Comparison of ENCODE assay signal across 1 cellular context in the genomic region with DNA sequence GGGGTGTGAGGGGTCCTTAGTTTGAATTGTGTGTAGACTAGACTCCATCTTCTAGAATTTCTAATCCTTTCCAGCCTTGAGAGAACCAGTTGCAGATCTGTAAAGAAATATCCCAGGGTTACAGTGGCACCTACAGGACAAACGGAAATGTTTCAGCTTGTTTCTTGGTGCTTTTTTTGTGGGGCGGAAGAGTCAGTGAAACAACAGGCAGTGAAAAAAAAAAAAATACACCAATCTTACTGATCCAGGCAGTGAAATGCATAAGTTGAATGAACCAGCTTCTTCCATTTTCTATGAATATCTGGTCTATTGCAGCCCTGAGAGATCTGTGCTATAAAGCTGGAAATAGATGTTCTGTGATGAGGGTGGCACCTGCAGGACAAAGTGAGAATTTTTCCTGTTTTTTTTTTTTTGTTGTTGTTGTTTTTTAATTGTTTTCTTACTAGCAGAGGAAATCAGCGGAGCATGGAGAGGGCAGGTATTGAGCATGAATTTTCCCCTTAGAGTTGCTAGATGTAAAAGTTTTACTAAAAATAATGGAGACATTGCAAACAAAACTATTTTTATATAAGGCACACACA.
TF ChIP-seq lines count a peak whose summit lies in the region.

No MANE protein-coding gene starts in this region.

TF ChIP-seq in HEK293, 187 proteins besides CTCF, POLR2A, EP300 and RAD21 (continued from another document and continues in another):
- TF ChIP-seq, protein P1, sequence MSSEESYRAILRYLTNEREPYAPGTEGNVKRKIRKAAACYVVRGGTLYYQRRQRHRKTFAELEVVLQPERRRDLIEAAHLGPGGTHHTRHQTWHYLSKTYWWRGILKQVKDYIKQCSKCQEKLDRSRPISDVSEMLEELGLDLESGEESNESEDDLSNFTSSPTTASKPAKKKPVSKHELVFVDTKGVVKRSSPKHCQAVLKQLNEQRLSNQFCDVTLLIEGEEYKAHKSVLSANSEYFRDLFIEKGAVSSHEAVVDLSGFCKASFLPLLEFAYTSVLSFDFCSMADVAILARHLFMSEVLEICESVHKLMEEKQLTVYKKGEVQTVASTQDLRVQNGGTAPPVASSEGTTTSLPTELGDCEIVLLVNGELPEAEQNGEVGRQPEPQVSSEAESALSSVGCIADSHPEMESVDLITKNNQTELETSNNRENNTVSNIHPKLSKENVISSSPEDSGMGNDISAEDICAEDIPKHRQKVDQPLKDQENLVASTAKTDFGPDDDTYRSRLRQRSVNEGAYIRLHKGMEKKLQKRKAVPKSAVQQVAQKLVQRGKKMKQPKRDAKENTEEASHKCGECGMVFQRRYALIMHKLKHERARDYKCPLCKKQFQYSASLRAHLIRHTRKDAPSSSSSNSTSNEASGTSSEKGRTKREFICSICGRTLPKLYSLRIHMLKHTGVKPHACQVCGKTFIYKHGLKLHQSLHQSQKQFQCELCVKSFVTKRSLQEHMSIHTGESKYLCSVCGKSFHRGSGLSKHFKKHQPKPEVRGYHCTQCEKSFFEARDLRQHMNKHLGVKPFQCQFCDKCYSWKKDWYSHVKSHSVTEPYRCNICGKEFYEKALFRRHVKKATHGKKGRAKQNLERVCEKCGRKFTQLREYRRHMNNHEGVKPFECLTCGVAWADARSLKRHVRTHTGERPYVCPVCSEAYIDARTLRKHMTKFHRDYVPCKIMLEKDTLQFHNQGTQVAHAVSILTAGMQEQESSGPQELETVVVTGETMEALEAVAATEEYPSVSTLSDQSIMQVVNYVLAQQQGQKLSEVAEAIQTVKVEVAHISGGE (tag by site-specific recombination; conservative IDR thresholded peaks at IDR 0.05; ENCODE audit: low read depth), result no peak
- TF ChIP-seq, protein P2, sequence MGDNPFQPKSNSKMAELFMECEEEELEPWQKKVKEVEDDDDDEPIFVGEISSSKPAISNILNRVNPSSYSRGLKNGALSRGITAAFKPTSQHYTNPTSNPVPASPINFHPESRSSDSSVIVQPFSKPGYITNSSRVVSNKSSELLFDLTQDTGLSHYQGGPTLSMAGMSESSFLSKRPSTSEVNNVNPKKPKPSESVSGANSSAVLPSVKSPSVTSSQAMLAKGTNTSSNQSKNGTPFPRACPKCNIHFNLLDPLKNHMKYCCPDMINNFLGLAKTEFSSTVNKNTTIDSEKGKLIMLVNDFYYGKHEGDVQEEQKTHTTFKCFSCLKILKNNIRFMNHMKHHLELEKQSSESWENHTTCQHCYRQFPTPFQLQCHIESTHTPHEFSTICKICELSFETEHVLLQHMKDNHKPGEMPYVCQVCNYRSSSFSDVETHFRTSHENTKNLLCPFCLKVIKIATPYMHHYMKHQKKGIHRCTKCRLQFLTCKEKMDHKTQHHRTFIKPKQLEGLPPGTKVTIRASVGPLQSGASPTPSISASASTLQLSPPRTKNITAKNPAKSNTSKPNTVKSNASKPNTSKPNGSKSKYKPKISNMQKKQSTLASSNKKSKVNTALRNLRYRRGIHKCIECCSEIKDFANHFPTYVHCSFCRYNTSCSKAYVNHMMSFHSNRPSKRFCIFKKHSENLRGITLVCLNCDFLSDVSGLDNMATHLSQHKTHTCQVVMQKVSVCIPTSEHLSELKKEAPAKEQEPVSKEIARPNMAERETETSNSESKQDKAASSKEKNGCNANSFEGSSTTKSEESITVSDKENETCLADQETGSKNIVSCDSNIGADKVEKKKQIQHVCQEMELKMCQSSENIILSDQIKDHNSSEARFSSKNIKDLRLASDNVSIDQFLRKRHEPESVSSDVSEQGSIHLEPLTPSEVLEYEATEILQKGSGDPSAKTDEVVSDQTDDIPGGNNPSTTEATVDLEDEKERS (tag by site-specific recombination; IDR thresholded peaks at IDR 0.05), result no peak
- TF ChIP-seq, protein P3, sequence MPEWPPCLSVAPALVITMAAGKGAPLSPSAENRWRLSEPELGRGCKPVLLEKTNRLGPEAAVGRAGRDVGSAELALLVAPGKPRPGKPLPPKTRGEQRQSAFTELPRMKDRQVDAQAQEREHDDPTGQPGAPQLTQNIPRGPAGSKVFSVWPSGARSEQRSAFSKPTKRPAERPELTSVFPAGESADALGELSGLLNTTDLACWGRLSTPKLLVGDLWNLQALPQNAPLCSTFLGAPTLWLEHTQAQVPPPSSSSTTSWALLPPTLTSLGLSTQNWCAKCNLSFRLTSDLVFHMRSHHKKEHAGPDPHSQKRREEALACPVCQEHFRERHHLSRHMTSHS (tag by site-specific recombination; IDR thresholded peaks at IDR 0.05), result no peak
- TF ChIP-seq ZNF664 (tag by site-specific recombination; IDR thresholded peaks at IDR 0.05) (no peak), ZNF184 (tag by site-specific recombination; IDR thresholded peaks at IDR 0.05) (no peak), ZNF830 (tag by site-specific recombination; IDR thresholded peaks at IDR 0.05; ENCODE audit: low read depth) (no peak), ZNF211 (tag by site-specific recombination; IDR thresholded peaks at IDR 0.05; ENCODE audit: low read depth) (no peak), ZBTB48 (tag by site-specific recombination; IDR thresholded peaks at IDR 0.05) (no peak), ZSCAN16 (tag by site-specific recombination; IDR thresholded peaks at IDR 0.05) (no peak), SP2 (tag by site-specific recombination; IDR thresholded peaks at IDR 0.05) (no peak), ZNF19 (tag by site-specific recombination; IDR thresholded peaks at IDR 0.05; ENCODE audit: low read depth) (no peak), SETDB1 (IDR thresholded peaks at IDR 0.05; ENCODE audit: insufficient read length, low read length) (no peak), SP7 (tag by site-specific recombination; IDR thresholded peaks at IDR 0.05) (no peak), REPIN1 (tag by site-specific recombination; IDR thresholded peaks at IDR 0.05; ENCODE audit: low read depth) (no peak), ZNF391 (tag by site-specific recombination; IDR thresholded peaks at IDR 0.05; ENCODE audit: borderline replicate concordance, low read depth) (no peak), ZBTB8A (tag by site-specific recombination; IDR thresholded peaks at IDR 0.05) (no peak), ZBTB20 (tag by site-specific recombination; IDR thresholded peaks at IDR 0.05) (no peak), ZNF37A (tag by site-specific recombination; IDR thresholded peaks at IDR 0.05) (no peak), ZNF785 (tag by site-specific recombination; IDR thresholded peaks at IDR 0.05) (no peak), ZNF239 (tag by site-specific recombination; IDR thresholded peaks at IDR 0.05) (no peak), ZFP69B (tag by site-specific recombination; IDR thresholded peaks at IDR 0.05) (no peak), ZNF776 (tag by site-specific recombination; IDR thresholded peaks at IDR 0.05; ENCODE audit: borderline replicate concordance) (no peak), TRIM28 (IDR thresholded peaks at IDR 0.05; ENCODE audit: borderline replicate concordance, low read length) (no peak), ZFHX2 (tag by site-specific recombination; conservative IDR thresholded peaks at IDR 0.05) (no peak), ZNF660 (tag by site-specific recombination; IDR thresholded peaks at IDR 0.05) (0 out of 2 replicates have a peak, but pooled peaks have one; percentile 14), SP3 (tag by site-specific recombination; IDR thresholded peaks at IDR 0.05) (no peak), ZNF426 (tag by site-specific recombination; IDR thresholded peaks at IDR 0.05) (no peak), ZSCAN30 (tag by site-specific recombination; IDR thresholded peaks at IDR 0.05) (no peak)
- TF ChIP-seq, protein P4, sequence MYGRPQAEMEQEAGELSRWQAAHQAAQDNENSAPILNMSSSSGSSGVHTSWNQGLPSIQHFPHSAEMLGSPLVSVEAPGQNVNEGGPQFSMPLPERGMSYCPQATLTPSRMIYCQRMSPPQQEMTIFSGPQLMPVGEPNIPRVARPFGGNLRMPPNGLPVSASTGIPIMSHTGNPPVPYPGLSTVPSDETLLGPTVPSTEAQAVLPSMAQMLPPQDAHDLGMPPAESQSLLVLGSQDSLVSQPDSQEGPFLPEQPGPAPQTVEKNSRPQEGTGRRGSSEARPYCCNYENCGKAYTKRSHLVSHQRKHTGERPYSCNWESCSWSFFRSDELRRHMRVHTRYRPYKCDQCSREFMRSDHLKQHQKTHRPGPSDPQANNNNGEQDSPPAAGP (tag by site-specific recombination; IDR thresholded peaks at IDR 0.05), result no peak
- TF ChIP-seq, protein P5, sequence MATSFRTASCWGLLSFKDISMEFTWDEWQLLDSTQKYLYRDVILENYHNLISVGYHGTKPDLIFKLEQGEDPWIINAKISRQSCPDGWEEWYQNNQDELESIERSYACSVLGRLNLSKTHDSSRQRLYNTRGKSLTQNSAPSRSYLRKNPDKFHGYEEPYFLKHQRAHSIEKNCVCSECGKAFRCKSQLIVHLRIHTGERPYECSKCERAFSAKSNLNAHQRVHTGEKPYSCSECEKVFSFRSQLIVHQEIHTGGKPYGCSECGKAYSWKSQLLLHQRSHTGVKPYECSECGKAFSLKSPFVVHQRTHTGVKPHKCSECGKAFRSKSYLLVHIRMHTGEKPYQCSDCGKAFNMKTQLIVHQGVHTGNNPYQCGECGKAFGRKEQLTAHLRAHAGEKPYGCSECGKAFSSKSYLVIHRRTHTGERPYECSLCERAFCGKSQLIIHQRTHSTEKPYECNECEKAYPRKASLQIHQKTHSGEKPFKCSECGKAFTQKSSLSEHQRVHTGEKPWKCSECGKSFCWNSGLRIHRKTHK (tag by site-specific recombination; IDR thresholded peaks at IDR 0.05), result no peak
- TF ChIP-seq, protein P6, sequence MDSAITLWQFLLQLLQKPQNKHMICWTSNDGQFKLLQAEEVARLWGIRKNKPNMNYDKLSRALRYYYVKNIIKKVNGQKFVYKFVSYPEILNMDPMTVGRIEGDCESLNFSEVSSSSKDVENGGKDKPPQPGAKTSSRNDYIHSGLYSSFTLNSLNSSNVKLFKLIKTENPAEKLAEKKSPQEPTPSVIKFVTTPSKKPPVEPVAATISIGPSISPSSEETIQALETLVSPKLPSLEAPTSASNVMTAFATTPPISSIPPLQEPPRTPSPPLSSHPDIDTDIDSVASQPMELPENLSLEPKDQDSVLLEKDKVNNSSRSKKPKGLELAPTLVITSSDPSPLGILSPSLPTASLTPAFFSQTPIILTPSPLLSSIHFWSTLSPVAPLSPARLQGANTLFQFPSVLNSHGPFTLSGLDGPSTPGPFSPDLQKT (IDR thresholded peaks at IDR 0.05; ENCODE audit: borderline replicate concordance, low read depth, low read length), result no peak
- TF ChIP-seq, protein P7, sequence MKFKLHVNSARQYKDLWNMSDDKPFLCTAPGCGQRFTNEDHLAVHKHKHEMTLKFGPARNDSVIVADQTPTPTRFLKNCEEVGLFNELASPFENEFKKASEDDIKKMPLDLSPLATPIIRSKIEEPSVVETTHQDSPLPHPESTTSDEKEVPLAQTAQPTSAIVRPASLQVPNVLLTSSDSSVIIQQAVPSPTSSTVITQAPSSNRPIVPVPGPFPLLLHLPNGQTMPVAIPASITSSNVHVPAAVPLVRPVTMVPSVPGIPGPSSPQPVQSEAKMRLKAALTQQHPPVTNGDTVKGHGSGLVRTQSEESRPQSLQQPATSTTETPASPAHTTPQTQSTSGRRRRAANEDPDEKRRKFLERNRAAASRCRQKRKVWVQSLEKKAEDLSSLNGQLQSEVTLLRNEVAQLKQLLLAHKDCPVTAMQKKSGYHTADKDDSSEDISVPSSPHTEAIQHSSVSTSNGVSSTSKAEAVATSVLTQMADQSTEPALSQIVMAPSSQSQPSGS (tag by site-specific recombination; IDR thresholded peaks at IDR 0.05; ENCODE audit: low read depth), result no peak
- TF ChIP-seq, protein P8, sequence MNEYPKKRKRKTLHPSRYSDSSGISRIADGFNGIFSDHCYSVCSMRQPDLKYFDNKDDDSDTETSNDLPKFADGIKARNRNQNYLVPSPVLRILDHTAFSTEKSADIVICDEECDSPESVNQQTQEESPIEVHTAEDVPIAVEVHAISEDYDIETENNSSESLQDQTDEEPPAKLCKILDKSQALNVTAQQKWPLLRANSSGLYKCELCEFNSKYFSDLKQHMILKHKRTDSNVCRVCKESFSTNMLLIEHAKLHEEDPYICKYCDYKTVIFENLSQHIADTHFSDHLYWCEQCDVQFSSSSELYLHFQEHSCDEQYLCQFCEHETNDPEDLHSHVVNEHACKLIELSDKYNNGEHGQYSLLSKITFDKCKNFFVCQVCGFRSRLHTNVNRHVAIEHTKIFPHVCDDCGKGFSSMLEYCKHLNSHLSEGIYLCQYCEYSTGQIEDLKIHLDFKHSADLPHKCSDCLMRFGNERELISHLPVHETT (tag by site-specific recombination; IDR thresholded peaks at IDR 0.05), result no peak
- TF ChIP-seq, protein P9, sequence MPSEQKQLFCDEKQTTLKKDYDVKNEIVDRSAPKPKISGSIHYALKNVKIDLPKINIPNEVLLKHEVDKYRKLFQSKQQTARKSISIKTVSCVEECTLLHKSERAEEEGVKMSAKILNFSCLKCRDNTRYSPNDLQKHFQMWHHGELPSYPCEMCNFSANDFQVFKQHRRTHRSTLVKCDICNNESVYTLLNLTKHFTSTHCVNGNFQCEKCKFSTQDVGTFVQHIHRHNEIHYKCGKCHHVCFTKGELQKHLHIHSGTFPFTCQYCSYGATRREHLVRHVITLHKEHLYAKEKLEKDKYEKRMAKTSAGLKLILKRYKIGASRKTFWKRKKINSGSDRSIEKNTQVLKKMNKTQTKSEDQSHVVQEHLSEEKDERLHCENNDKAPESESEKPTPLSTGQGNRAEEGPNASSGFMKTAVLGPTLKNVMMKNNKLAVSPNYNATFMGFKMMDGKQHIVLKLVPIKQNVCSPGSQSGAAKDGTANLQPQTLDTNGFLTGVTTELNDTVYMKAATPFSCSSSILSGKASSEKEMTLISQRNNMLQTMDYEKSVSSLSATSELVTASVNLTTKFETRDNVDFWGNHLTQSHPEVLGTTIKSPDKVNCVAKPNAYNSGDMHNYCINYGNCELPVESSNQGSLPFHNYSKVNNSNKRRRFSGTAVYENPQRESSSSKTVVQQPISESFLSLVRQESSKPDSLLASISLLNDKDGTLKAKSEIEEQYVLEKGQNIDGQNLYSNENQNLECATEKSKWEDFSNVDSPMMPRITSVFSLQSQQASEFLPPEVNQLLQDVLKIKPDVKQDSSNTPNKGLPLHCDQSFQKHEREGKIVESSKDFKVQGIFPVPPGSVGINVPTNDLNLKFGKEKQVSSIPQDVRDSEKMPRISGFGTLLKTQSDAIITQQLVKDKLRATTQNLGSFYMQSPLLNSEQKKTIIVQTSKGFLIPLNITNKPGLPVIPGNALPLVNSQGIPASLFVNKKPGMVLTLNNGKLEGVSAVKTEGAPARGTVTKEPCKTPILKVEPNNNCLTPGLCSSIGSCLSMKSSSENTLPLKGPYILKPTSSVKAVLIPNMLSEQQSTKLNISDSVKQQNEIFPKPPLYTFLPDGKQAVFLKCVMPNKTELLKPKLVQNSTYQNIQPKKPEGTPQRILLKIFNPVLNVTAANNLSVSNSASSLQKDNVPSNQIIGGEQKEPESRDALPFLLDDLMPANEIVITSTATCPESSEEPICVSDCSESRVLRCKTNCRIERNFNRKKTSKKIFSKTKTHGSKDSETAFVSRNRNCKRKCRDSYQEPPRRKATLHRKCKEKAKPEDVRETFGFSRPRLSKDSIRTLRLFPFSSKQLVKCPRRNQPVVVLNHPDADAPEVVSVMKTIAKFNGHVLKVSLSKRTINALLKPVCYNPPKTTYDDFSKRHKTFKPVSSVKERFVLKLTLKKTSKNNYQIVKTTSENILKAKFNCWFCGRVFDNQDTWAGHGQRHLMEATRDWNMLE (tag by site-specific recombination; conservative IDR thresholded peaks at IDR 0.05; ENCODE audit: low read depth), result no peak
- TF ChIP-seq, protein P10, sequence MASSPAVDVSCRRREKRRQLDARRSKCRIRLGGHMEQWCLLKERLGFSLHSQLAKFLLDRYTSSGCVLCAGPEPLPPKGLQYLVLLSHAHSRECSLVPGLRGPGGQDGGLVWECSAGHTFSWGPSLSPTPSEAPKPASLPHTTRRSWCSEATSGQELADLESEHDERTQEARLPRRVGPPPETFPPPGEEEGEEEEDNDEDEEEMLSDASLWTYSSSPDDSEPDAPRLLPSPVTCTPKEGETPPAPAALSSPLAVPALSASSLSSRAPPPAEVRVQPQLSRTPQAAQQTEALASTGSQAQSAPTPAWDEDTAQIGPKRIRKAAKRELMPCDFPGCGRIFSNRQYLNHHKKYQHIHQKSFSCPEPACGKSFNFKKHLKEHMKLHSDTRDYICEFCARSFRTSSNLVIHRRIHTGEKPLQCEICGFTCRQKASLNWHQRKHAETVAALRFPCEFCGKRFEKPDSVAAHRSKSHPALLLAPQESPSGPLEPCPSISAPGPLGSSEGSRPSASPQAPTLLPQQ (tag by site-specific recombination; IDR thresholded peaks at IDR 0.05), result no peak
